Comparison of ENCODE assay signal across 8 cellular contexts in the genomic region with DNA sequence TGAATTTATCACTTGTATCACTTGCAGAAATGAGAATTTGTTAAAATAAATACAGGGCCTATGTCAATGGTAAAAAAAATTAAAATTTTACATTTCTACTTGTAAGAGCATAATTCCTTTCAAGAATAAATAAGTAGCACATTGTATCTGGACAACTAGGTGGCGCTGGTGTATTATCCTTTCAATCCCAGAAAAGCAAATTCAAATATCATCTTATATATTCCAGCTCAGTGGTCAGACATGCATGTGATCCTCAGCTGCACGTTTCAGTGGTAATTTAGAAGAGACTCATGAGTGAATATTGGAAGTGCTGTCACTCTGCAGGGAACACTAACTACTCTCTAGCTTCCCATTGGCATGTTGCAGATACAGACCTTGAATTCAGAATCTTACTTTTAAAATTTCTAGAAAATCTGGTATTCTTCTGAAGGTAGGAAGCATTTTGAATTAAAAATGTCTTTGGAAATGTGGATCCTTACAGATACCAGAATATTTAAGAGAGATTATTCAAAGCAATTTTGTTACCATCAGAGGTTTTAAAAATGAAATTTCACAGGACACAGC.
A peak's percentile ranks its signal among the peaks of the same experiment; 100 is the strongest.
DNase-seq lines count a peak whose midpoint lies in the region; ATAC-seq and TF ChIP-seq lines count a peak whose summit lies in the region.

No MANE protein-coding gene starts in this region.

- H3K9me3 Mint-ChIP-seq in nephron progenitor cell = peaks cover 11% of the 10 kb centered on the region
- H3K9me3 Mint-ChIP-seq in activated CD4-positive, alpha-beta T cell treated with anti-CD3 and anti-CD28 coated beads, Interleukin-2, amount 10 ng/mL, durations not matched to agents 7 days and 5 days = no peaks in the 10 kb centered on the region

- no peak overlapping the region for H3K27ac Mint-ChIP-seq in nephron progenitor cell
- no peak overlapping the region for H3K27ac Mint-ChIP-seq in activated CD4-positive, alpha-beta T cell treated with anti-CD3 and anti-CD28 coated beads, Interleukin-2, amount 10 ng/mL, durations not matched to agents 7 days and 5 days

- POLR2A ChIA-PET in activated CD4-positive, alpha-beta T cell treated with anti-CD3 and anti-CD28 coated beads, Interleukin-2, amount 10 ng/mL, durations not matched to agents 7 days and 5 days (lab: Charles Lee) = no interaction called here

- TF ChIP-seq CTCF in nephron progenitor cell (IDR thresholded peaks at IDR 0.05) = peak; percentile 80

- H3K27me3 Mint-ChIP-seq in nephron progenitor cell (ENCODE audit: low read depth, poor library complexity) = peaks cover 2% of the 10 kb centered on the region
- no peaks in the 10 kb centered on the region for H3K27me3 Mint-ChIP-seq in activated CD4-positive, alpha-beta T cell treated with anti-CD3 and anti-CD28 coated beads, Interleukin-2, amount 10 ng/mL, durations not matched to agents 7 days and 5 days

- CTCF ChIA-PET in activated CD4-positive, alpha-beta T cell treated with anti-CD3 and anti-CD28 coated beads, Interleukin-2, amount 10 ng/mL, durations not matched to agents 7 days and 5 days (lab: Charles Lee) = no interaction called here

- peak; percentile 81 for TF ChIP-seq RAD21 in Ishikawa (IDR thresholded peaks at IDR 0.05; ENCODE audit: low read depth)

- no peaks in the 10 kb centered on the region for H3K36me3 Mint-ChIP-seq in nephron progenitor cell (ENCODE audit: low read depth)
- no peaks in the 10 kb centered on the region for H3K36me3 Mint-ChIP-seq in activated CD4-positive, alpha-beta T cell treated with anti-CD3 and anti-CD28 coated beads, Interleukin-2, amount 10 ng/mL, durations not matched to agents 7 days and 5 days (ENCODE audit: low read depth)

- peaks cover 16% of the 10 kb centered on the region for H3K4me1 Mint-ChIP-seq in nephron progenitor cell
- peaks cover 2% of the 10 kb centered on the region for H3K4me1 Mint-ChIP-seq in activated CD4-positive, alpha-beta T cell treated with anti-CD3 and anti-CD28 coated beads, Interleukin-2, amount 10 ng/mL, durations not matched to agents 7 days and 5 days

- no peak for ATAC-seq in GM18870 (IDR thresholded peaks at IDR 0.05; ENCODE audit: unreplicated experiment)

- no peak overlapping the region for H3K4me3 Mint-ChIP-seq in nephron progenitor cell
- H3K4me3 Mint-ChIP-seq in activated CD4-positive, alpha-beta T cell treated with anti-CD3 and anti-CD28 coated beads, Interleukin-2, amount 10 ng/mL, durations not matched to agents 7 days and 5 days = no peak overlapping the region

- peak; percentile 45 for DNase-seq in D341Med (ENCODE audit: low spot score)
- DNase-seq in NOMO-1 treated with dmso at 0.1 percent for 144 hours (lab: John Stamatoyannopoulos, UW; ENCODE audit: unreplicated experiment) = peak; percentile 5
- peak; percentile 21 for DNase-seq in dermis blood vessel endothelial cell
- DNase-seq in nephron progenitor cell = peak; percentile 25
- DNase-seq in NK-92 treated with Interleukin-12 subunit alpha and Interleukin-12 subunit beta, amount 100 ng/mL, for 24 hours (lab: John Stamatoyannopoulos, UW) = no peak
- no peak for DNase-seq in activated CD4-positive, alpha-beta T cell treated with anti-CD3 and anti-CD28 coated beads, Interleukin-2, amount 10 ng/mL, durations not matched to agents 7 days and 5 days

- no peak for TF ChIP-seq EP300 in Ishikawa (IDR thresholded peaks at IDR 0.05; ENCODE audit: borderline replicate concordance)

TF ChIP-seq in Ishikawa, 13 proteins besides CTCF, POLR2A, EP300 and RAD21:
- TF ChIP-seq YY1 (IDR thresholded peaks at IDR 0.05; ENCODE audit: low read depth) (no peak), CEBPB (IDR thresholded peaks at IDR 0.05) (no peak), TAF1 (IDR thresholded peaks at IDR 0.05; ENCODE audit: low read depth) (no peak), ZBTB7A (IDR thresholded peaks at IDR 0.05; ENCODE audit: low read depth) (no peak), EGR1 (IDR thresholded peaks at IDR 0.05) (no peak), NFIC (IDR thresholded peaks at IDR 0.05) (no peak), FOXM1 (IDR thresholded peaks at IDR 0.05; ENCODE audit: borderline replicate concordance, low read depth) (no peak), TEAD4 (IDR thresholded peaks at IDR 0.05) (no peak)
- TF ChIP-seq, protein P1, sequence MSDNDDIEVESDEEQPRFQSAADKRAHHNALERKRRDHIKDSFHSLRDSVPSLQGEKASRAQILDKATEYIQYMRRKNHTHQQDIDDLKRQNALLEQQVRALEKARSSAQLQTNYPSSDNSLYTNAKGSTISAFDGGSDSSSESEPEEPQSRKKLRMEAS (IDR thresholded peaks at IDR 0.05) = no peak
- TF ChIP-seq, protein P2, sequence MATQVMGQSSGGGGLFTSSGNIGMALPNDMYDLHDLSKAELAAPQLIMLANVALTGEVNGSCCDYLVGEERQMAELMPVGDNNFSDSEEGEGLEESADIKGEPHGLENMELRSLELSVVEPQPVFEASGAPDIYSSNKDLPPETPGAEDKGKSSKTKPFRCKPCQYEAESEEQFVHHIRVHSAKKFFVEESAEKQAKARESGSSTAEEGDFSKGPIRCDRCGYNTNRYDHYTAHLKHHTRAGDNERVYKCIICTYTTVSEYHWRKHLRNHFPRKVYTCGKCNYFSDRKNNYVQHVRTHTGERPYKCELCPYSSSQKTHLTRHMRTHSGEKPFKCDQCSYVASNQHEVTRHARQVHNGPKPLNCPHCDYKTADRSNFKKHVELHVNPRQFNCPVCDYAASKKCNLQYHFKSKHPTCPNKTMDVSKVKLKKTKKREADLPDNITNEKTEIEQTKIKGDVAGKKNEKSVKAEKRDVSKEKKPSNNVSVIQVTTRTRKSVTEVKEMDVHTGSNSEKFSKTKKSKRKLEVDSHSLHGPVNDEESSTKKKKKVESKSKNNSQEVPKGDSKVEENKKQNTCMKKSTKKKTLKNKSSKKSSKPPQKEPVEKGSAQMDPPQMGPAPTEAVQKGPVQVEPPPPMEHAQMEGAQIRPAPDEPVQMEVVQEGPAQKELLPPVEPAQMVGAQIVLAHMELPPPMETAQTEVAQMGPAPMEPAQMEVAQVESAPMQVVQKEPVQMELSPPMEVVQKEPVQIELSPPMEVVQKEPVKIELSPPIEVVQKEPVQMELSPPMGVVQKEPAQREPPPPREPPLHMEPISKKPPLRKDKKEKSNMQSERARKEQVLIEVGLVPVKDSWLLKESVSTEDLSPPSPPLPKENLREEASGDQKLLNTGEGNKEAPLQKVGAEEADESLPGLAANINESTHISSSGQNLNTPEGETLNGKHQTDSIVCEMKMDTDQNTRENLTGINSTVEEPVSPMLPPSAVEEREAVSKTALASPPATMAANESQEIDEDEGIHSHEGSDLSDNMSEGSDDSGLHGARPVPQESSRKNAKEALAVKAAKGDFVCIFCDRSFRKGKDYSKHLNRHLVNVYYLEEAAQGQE (IDR thresholded peaks at IDR 0.05; ENCODE audit: low read depth) = no peak
- TF ChIP-seq, protein P3, sequence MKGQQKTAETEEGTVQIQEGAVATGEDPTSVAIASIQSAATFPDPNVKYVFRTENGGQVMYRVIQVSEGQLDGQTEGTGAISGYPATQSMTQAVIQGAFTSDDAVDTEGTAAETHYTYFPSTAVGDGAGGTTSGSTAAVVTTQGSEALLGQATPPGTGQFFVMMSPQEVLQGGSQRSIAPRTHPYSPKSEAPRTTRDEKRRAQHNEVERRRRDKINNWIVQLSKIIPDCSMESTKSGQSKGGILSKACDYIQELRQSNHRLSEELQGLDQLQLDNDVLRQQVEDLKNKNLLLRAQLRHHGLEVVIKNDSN (IDR thresholded peaks at IDR 0.05) = no peak
TF ChIP-seq in Ishikawa: peak in this region for 0.

Comparison
In these comparisons a context has a peak if more than half of its experiments do, and no peak if none do; other contexts are left out.
1. DNase-seq: peak in D341Med (single experiment), NOMO-1 treated with dmso at 0.1 percent for 144 hours (single experiment), dermis blood vessel endothelial cell (single experiment) and nephron progenitor cell (single experiment); none in NK-92 treated with Interleukin-12 subunit alpha and Interleukin-12 subunit beta, amount 100 ng/mL, for 24 hours (single experiment) and activated CD4-positive, alpha-beta T cell treated with anti-CD3 and anti-CD28 coated beads, Interleukin-2, amount 10 ng/mL, durations not matched to agents 7 days and 5 days (single experiment).